27 cellular contexts compared by ENCODE assay signal in the genomic region with DNA sequence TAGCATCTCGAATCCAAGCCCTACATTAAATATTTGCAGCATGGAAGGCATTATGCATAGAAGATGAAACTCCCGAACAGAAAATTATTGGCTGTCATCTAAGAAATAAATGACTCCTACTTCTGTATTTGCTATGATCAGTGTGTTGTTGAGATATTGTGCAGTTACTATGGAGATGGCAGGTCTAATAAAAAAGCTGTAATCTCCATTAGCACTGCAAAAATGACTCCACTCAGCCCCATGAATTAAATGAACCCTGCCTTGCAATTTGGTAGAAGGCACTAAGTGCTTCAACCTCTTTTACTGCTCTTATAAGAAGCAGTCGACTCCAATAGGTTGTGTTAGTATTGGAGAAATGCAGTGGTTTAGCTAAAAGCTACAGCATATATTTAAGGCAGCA.
"Had no signal": no experiment of that assay in that cellular context is flagged by ENCODE, and none has a peak within 500 bp of the region (broad histone marks: within the 10 kb centered on the region; RNA-seq: fewer than 3 reads in every experiment).

No MANE protein-coding gene starts in this region.

- DNase-seq: activated B cell treated with CpG ODN at 0.5 μM for 24 hours; activated CD4-positive, alpha-beta T cell treated with anti-CD3 and anti-CD28 coated beads, Interleukin-2, amount 50 U/mL, for 1 hour; activated CD8-positive, alpha-beta T cell treated with anti-CD3 and anti-CD28 coated beads for 36 hours; activated gamma-delta T cell treated with Interleukin-2 at 50 U/mL for 16 hours; activated naive CD8-positive, alpha-beta T cell treated with anti-CD3 and anti-CD28 coated beads, Interleukin-2, amount 50 U/mL, for 24 hours; activated T-cell treated with anti-CD3 and anti-CD28 coated beads, Interleukin-2, amount 50 U/mL, for 4 hours; amygdala; caudate nucleus; cortex of kidney; effector memory CD8-positive, alpha-beta T cell; left cardiac atrium; mammary epithelial cell; naive B cell; occipital lobe; psoas muscle; stimulated activated CD4-positive, alpha-beta T cell treated with anti-CD3 and anti-CD28 coated beads, Interleukin-1b, Interleukin-23, amount 100 ng/mL, for 48 hours; stimulated activated naive B cell treated with anti-CD40 and anti-IgM and Interleukin-4, amounts not matched to agents 10 μg/mL and 1 μg/mL and 100 μg/mL, for 72 hours; transverse colon had no signal

- H3K9me3 Mint-ChIP-seq: T-helper 2 cell treated with Interferon-gamma antibody and Interleukin-4, amounts not matched to agents 5 μg/mL and 100 μg/mL, for 36 hours had no signal

- H3K9me3 ChIP-seq: suprapubic skin had no signal

- H3K36me3 ChIP-seq: gastroesophageal sphincter, suprapubic skin, transverse colon had no signal

- H3K27me3 Mint-ChIP-seq: activated B cell treated with CpG ODN at 0.5 μM for 24 hours; activated CD8-positive, alpha-beta T cell treated with anti-CD3 and anti-CD28 coated beads for 36 hours; activated naive CD4-positive, alpha-beta T cell treated with anti-CD3 and anti-CD28 coated beads, Interleukin-2, amount 50 U/mL, for 24 hours; activated naive CD8-positive, alpha-beta T cell treated with anti-CD3 and anti-CD28 coated beads, Interleukin-2, amount 50 U/mL, for 24 hours; effector memory CD8-positive, alpha-beta T cell; stimulated activated naive B cell treated with anti-CD40 and anti-IgM and Interleukin-4, amounts not matched to agents 10 μg/mL and 1 μg/mL and 100 μg/mL, for 72 hours had no signal

- H3K4me3 ChIP-seq: gastroesophageal sphincter, hepatocyte, psoas muscle, smooth muscle cell, suprapubic skin, transverse colon had no signal

- H3K4me1 ChIP-seq: gastroesophageal sphincter, parathyroid adenoma, psoas muscle, suprapubic skin, transverse colon had no signal

- H3K27ac Mint-ChIP-seq: activated B cell treated with CpG ODN at 0.5 μM for 24 hours; activated CD8-positive, alpha-beta T cell treated with anti-CD3 and anti-CD28 coated beads for 36 hours; activated naive CD4-positive, alpha-beta T cell treated with anti-CD3 and anti-CD28 coated beads, Interleukin-2, amount 50 U/mL, for 24 hours; activated naive CD8-positive, alpha-beta T cell treated with anti-CD3 and anti-CD28 coated beads, Interleukin-2, amount 50 U/mL, for 24 hours; activated T-helper 17 cell treated with anti-CD3 and anti-CD28 coated beads, Interleukin-2, amount 50 U/mL, for 72 hours; effector memory CD8-positive, alpha-beta T cell; naive B cell; stimulated activated naive B cell treated with anti-CD40 and anti-IgM and Interleukin-4, amounts not matched to agents 10 μg/mL and 1 μg/mL and 100 μg/mL, for 72 hours; T-helper 2 cell treated with Interferon-gamma antibody and Interleukin-4, amounts not matched to agents 5 μg/mL and 100 μg/mL, for 36 hours had no signal

- H3K27me3 ChIP-seq: gastroesophageal sphincter, hepatocyte, suprapubic skin, transverse colon had no signal

- H3K36me3 Mint-ChIP-seq: activated naive CD4-positive, alpha-beta T cell treated with anti-CD3 and anti-CD28 coated beads, Interleukin-2, amount 50 U/mL, for 24 hours; naive B cell; stimulated activated naive B cell treated with anti-CD40 and anti-IgM and Interleukin-4, amounts not matched to agents 10 μg/mL and 1 μg/mL and 100 μg/mL, for 72 hours had no signal

- ATAC-seq: activated CD8-positive, alpha-beta T cell treated with anti-CD3 and anti-CD28 coated beads for 36 hours; activated naive CD8-positive, alpha-beta T cell treated with anti-CD3 and anti-CD28 coated beads, Interleukin-2, amount 50 U/mL, for 24 hours; activated T-cell treated with anti-CD3 and anti-CD28 coated beads, Interleukin-2, amount 50 U/mL, for 4 hours; activated T-helper 17 cell treated with anti-CD3 and anti-CD28 coated beads, Interleukin-2, amount 50 U/mL, for 72 hours; effector memory CD8-positive, alpha-beta T cell; gastroesophageal sphincter; left cardiac atrium; psoas muscle; stimulated activated naive B cell treated with anti-CD40 and anti-IgM and Interleukin-4, amounts not matched to agents 10 μg/mL and 1 μg/mL and 100 μg/mL, for 72 hours had no signal

- H3K9ac ChIP-seq: parathyroid adenoma had no signal

- H3K4me1 Mint-ChIP-seq: activated B cell treated with CpG ODN at 0.5 μM for 24 hours; activated naive CD4-positive, alpha-beta T cell treated with anti-CD3 and anti-CD28 coated beads, Interleukin-2, amount 50 U/mL, for 24 hours; activated naive CD8-positive, alpha-beta T cell treated with anti-CD3 and anti-CD28 coated beads, Interleukin-2, amount 50 U/mL, for 24 hours; activated T-helper 17 cell treated with anti-CD3 and anti-CD28 coated beads, Interleukin-2, amount 50 U/mL, for 72 hours; naive B cell; neural crest cell; stimulated activated naive B cell treated with anti-CD40 and anti-IgM and Interleukin-4, amounts not matched to agents 10 μg/mL and 1 μg/mL and 100 μg/mL, for 72 hours had no signal

- H3K4me3 Mint-ChIP-seq: activated B cell treated with CpG ODN at 0.5 μM for 24 hours; activated CD8-positive, alpha-beta T cell treated with anti-CD3 and anti-CD28 coated beads for 36 hours; activated naive CD4-positive, alpha-beta T cell treated with anti-CD3 and anti-CD28 coated beads, Interleukin-2, amount 50 U/mL, for 24 hours; activated naive CD8-positive, alpha-beta T cell treated with anti-CD3 and anti-CD28 coated beads, Interleukin-2, amount 50 U/mL, for 24 hours; activated T-cell treated with anti-CD3 and anti-CD28 coated beads, Interleukin-2, amount 50 U/mL, for 4 hours; activated T-helper 17 cell treated with anti-CD3 and anti-CD28 coated beads, Interleukin-2, amount 50 U/mL, for 72 hours; effector memory CD8-positive, alpha-beta T cell; naive B cell; neural crest cell; stimulated activated naive B cell treated with anti-CD40 and anti-IgM and Interleukin-4, amounts not matched to agents 10 μg/mL and 1 μg/mL and 100 μg/mL, for 72 hours; T-helper 2 cell treated with Interferon-gamma antibody and Interleukin-4, amounts not matched to agents 5 μg/mL and 100 μg/mL, for 36 hours had no signal
